1 cellular context compared by ENCODE assay signal in the genomic region with DNA sequence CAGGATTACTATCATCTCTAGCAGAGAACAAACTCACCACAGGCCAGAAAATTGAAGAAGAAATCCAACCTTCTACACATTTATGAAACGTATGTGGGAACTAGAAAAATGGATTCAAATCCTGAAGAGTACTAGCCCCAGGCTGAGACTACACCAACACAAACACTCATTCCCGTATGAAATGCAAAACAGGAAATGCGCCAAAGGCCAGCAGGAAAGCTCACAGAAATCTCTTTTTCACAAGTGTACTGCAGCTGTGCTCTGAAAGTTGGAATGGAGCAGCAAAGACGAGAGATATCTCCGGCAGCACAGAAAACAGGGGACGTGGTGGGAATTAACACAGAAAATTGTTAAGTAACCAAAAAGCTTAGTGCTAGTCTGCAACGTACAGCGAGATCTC.
TF ChIP-seq lines count a peak whose summit lies in the region.

No MANE protein-coding gene starts in this region.

TF ChIP-seq in GM23338, 12 proteins besides CTCF, POLR2A, EP300 and RAD21:
- TF ChIP-seq, protein P1, sequence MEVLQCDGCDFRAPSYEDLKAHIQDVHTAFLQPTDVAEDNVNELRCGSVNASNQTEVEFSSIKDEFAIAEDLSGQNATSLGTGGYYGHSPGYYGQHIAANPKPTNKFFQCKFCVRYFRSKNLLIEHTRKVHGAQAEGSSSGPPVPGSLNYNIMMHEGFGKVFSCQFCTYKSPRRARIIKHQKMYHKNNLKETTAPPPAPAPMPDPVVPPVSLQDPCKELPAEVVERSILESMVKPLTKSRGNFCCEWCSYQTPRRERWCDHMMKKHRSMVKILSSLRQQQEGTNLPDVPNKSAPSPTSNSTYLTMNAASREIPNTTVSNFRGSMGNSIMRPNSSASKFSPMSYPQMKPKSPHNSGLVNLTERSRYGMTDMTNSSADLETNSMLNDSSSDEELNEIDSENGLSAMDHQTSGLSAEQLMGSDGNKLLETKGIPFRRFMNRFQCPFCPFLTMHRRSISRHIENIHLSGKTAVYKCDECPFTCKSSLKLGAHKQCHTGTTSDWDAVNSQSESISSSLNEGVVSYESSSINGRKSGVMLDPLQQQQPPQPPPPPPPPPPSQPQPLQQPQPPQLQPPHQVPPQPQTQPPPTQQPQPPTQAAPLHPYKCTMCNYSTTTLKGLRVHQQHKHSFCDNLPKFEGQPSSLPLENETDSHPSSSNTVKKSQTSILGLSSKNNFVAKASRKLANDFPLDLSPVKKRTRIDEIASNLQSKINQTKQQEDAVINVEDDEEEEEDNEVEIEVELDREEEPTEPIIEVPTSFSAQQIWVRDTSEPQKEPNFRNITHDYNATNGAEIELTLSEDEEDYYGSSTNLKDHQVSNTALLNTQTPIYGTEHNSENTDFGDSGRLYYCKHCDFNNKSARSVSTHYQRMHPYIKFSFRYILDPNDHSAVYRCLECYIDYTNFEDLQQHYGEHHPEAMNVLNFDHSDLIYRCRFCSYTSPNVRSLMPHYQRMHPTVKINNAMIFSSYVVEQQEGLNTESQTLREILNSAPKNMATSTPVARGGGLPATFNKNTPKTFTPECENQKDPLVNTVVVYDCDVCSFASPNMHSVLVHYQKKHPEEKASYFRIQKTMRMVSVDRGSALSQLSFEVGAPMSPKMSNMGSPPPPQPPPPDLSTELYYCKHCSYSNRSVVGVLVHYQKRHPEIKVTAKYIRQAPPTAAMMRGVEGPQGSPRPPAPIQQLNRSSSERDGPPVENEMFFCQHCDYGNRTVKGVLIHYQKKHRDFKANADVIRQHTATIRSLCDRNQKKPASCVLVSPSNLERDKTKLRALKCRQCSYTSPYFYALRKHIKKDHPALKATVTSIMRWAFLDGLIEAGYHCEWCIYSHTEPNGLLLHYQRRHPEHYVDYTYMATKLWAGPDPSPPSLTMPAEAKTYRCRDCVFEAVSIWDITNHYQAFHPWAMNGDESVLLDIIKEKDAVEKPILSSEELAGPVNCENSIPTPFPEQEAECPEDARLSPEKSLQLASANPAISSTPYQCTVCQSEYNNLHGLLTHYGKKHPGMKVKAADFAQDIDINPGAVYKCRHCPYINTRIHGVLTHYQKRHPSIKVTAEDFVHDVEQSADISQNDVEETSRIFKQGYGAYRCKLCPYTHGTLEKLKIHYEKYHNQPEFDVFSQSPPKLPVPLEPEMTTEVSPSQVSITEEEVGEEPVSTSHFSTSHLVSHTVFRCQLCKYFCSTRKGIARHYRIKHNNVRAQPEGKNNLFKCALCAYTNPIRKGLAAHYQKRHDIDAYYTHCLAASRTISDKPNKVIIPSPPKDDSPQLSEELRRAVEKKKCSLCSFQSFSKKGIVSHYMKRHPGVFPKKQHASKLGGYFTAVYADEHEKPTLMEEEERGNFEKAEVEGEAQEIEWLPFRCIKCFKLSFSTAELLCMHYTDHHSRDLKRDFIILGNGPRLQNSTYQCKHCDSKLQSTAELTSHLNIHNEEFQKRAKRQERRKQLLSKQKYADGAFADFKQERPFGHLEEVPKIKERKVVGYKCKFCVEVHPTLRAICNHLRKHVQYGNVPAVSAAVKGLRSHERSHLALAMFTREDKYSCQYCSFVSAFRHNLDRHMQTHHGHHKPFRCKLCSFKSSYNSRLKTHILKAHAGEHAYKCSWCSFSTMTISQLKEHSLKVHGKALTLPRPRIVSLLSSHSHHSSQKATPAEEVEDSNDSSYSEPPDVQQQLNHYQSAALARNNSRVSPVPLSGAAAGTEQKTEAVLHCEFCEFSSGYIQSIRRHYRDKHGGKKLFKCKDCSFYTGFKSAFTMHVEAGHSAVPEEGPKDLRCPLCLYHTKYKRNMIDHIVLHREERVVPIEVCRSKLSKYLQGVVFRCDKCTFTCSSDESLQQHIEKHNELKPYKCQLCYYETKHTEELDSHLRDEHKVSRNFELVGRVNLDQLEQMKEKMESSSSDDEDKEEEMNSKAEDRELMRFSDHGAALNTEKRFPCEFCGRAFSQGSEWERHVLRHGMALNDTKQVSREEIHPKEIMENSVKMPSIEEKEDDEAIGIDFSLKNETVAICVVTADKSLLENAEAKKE (CRISPR knock-in tag; IDR thresholded peaks at IDR 0.05) = no peak
- no peak for TF ChIP-seq EZH2 (IDR thresholded peaks at IDR 0.05; ENCODE audit: low read depth, unreplicated experiment)
